ENCODE assay signal across 8 cellular contexts in the genomic region with DNA sequence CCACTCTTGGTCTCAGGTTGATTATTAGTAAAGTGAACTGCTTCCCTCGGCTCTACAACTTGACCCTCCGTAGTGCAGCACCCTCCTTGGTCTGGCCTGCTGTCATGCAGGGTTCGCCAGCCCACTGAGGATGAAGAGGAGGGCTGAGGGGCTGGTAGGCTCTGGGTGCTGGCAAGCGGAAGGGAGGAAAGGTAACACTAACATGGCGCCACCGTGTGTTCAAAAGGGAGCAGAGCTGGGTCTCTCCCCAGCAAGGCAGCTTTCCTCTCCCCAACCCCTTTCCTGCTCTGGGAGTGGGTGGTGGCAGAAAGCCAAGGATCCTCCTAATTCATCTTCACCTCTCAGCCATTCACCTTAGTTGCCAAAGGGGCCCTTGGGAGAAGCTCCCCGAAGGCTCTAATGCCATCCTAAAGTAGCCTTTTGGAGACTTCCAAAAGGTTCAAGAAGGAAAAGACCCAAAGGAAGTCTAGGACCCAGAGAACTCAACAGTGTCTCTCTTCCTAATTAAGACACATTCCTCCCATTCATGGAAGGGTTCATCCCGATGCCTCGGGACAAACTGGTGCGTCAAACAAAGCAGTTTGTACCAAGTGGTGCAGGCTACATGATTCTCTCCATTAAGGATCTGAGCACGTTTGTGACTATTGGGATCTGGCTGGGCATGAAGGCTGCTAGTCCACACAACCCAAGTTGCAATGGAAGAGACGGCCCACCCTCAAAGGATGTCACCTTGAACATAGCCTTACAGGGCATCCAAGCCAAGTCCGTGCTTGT.
A peak's percentile ranks its signal among the peaks of the same experiment; 100 is the strongest.
DNase-seq lines count a peak whose midpoint lies in the region; ATAC-seq and TF ChIP-seq lines count a peak whose summit lies in the region.

No MANE protein-coding gene starts in this region.

- peaks cover 27% of the 10 kb centered on the region for H3K36me3 ChIP-seq in lower lobe of right lung

- in situ Hi-C loops in Caki2 (cut with HindIII; ENCODE audit: low pct_unique_long_range_greater_than_20kb, low sequenced_read_pairs), result no loop called here

- H3K9me3 ChIP-seq in lower lobe of right lung, result no peaks in the 10 kb centered on the region

- ATAC-seq in HG02852 (IDR thresholded peaks at IDR 0.05; ENCODE audit: unreplicated experiment) (peak; percentile 72), lower lobe of right lung (peak; percentile 79 to 81), GM21447 (IDR thresholded peaks at IDR 0.05; ENCODE audit: unreplicated experiment) (no peak)

- TF ChIP-seq CTCF in choroid plexus epithelial cell (conservative IDR thresholded peaks at IDR 0.05; ENCODE audit: low read depth, low read length), result peak; percentile 87
- TF ChIP-seq CTCF in lower lobe of right lung (IDR thresholded peaks at IDR 0.05), result peak; percentile 74

- H3K4me3 ChIP-seq in choroid plexus epithelial cell (ENCODE audit: low read depth, low read length), result no peak overlapping the region
- H3K4me3 ChIP-seq in lower lobe of right lung, result no peak overlapping the region

- DNase-seq in Caki2 (ENCODE audit: low read depth) (peak; percentile 52), NCI-H446 (lab: John Stamatoyannopoulos, UW) (peak; percentile 45 to 69), choroid plexus epithelial cell (ENCODE audit: low read depth) (peak; percentile 76), lower lobe of right lung (peak; percentile 72)
- peak; percentile 57 to 65 for DNase-seq in activated CD4-positive, alpha-beta T cell treated with anti-CD3 and anti-CD28 coated beads for 4 hours
- DNase-seq in stimulated activated CD8-positive, alpha-beta memory T cell treated with anti-CD3 and anti-CD28 coated beads, Interleukin-15, amount 100 ng/mL, for 48 hours (ENCODE audit: low read depth in 2 of 2), result peak; percentile 30 to 42

- peaks cover 22% of the 10 kb centered on the region for H3K4me1 ChIP-seq in lower lobe of right lung

- intact Hi-C loops in lower lobe of right lung (cut with DNase I), result no loop called here

- H3K27ac ChIP-seq in lower lobe of right lung, result no peak overlapping the region

- no peaks in the 10 kb centered on the region for H3K27me3 ChIP-seq in lower lobe of right lung (ENCODE audit: low read depth)
